ENCODE assay signal across 8 cellular contexts in genomic region chr6:122323361-122323760, GRCh38.
A peak's percentile ranks its signal among the peaks of the same experiment; 100 is the strongest.
DNase-seq lines count a peak whose midpoint lies in the region; ATAC-seq and TF ChIP-seq lines count a peak whose summit lies in the region.

No MANE protein-coding gene starts in this region.

- H3K27me3 ChIP-seq in osteoblast (ENCODE audit: insufficient read depth, low read length) (no peaks in the 10 kb centered on the region), GM23338 (ENCODE audit: insufficient read depth) (no peaks in the 10 kb centered on the region), foreskin keratinocyte (peaks cover 5% of the 10 kb centered on the region)

- H3K27me3 Mint-ChIP-seq in brain (peaks cover 3% of the 10 kb centered on the region), GM23338 (ENCODE audit: insufficient read depth, low read depth, poor library complexity) (no peaks in the 10 kb centered on the region)

- H3F3A ChIP-seq in GM23338 (replicated peaks; ENCODE audit: low read depth): no peaks in the 10 kb centered on the region

- H3K4me1 Mint-ChIP-seq in brain (peaks cover 8% of the 10 kb centered on the region), GM23338 (no peaks in the 10 kb centered on the region)

- H3K79me2 ChIP-seq in osteoblast (ENCODE audit: insufficient read depth, low read length): no peaks in the 10 kb centered on the region
- H3K79me2 ChIP-seq in GM23338 (replicated peaks; ENCODE audit: insufficient read depth): no peaks in the 10 kb centered on the region

- H3K36me3 Mint-ChIP-seq in brain: no peaks in the 10 kb centered on the region
- no peaks in the 10 kb centered on the region for H3K36me3 Mint-ChIP-seq in GM23338 (ENCODE audit: low read depth)

- H3K4me3 Mint-ChIP-seq in brain: peak overlapping the region in 3 of 5 experiments; percentile 28 to 49 (median 38)
- no peak overlapping the region for H3K4me3 Mint-ChIP-seq in GM23338

- peaks cover 3% of the 10 kb centered on the region; the same call in 1 of the 2 replicates for H3K9me2 ChIP-seq in GM23338 (ENCODE audit: insufficient read depth)

- H3K4me3 ChIP-seq in osteoblast (ENCODE audit: insufficient read depth, low read length) (peak overlapping the region; percentile 77), GM23338 (no peak overlapping the region)

- H2AFZ ChIP-seq in osteoblast (ENCODE audit: low read length) (peak overlapping the region; percentile 90), GM23338 (no peak overlapping the region)

- peak overlapping the region; percentile 75 for H3K4me2 ChIP-seq in osteoblast (ENCODE audit: insufficient read depth, low read length)
- H3K4me2 ChIP-seq in GM23338: no peak overlapping the region

- DNase-seq in EH (ENCODE audit: low read depth): peak; percentile 3
- DNase-seq in HT1080 (ENCODE audit: low read depth): peak; percentile 11
- DNase-seq in osteoblast (ENCODE audit: insufficient read length, low spot score, missing footprints): no peak
- DNase-seq in GM23338 (ENCODE audit: low spot score): no peak
- no peak for DNase-seq in foreskin keratinocyte

- H3K4me1 ChIP-seq in osteoblast (ENCODE audit: insufficient read depth, low read length) (peaks cover 4% of the 10 kb centered on the region), GM23338 (ENCODE audit: insufficient read depth) (no peaks in the 10 kb centered on the region), foreskin keratinocyte (no peaks in the 10 kb centered on the region)

- H3K27ac ChIP-seq in osteoblast (ENCODE audit: low read depth, low read length) (no peak overlapping the region), GM23338 (ENCODE audit: low read depth) (no peak overlapping the region), foreskin keratinocyte (no peak overlapping the region)

- TF ChIP-seq CTCF in brain (conservative IDR thresholded peaks at IDR 0.05) (no peak), osteoblast (IDR thresholded peaks at IDR 0.05; ENCODE audit: extremely low read depth, low read depth, low read length) (no peak), GM23338 (conservative IDR thresholded peaks at IDR 0.05; ENCODE audit: low read depth in 2 of 2) (no peak), foreskin keratinocyte (conservative IDR thresholded peaks at IDR 0.05) (no peak)

- ATAC-seq in HG03039 (IDR thresholded peaks at IDR 0.05; ENCODE audit: unreplicated experiment): no peak
- ATAC-seq in GM23338: no peak
- ATAC-seq in GM19452 (IDR thresholded peaks at IDR 0.05; ENCODE audit: unreplicated experiment): no peak
- ATAC-seq in foreskin keratinocyte: no peak

- no peaks in the 10 kb centered on the region for H4K20me1 ChIP-seq in osteoblast (ENCODE audit: insufficient read depth, low read length)
- H4K20me1 ChIP-seq in GM23338 (replicated peaks; ENCODE audit: insufficient read depth): no peaks in the 10 kb centered on the region

- H3K36me3 ChIP-seq in osteoblast (ENCODE audit: insufficient read depth, low read length): no peaks in the 10 kb centered on the region
- H3K36me3 ChIP-seq in GM23338 (ENCODE audit: insufficient read depth): no peaks in the 10 kb centered on the region

- H3K9me3 Mint-ChIP-seq in brain (peaks cover 0 to 7% (median 2%) of the 10 kb centered on the region in 5 experiments), GM23338 (peaks cover 7% of the 10 kb centered on the region; the same call in 2 of the 3 replicates)

- H3K9me3 ChIP-seq in osteoblast (ENCODE audit: low read depth, low read length): no peaks in the 10 kb centered on the region

- H3K27ac Mint-ChIP-seq in brain: no peak overlapping the region
- no peak overlapping the region for H3K27ac Mint-ChIP-seq in GM23338

TF ChIP-seq in GM23338, 12 proteins besides CTCF, POLR2A, EP300 and RAD21:
- TF ChIP-seq STAT1 (IDR thresholded peaks at IDR 0.05; ENCODE audit: unreplicated experiment): no peak
- TF ChIP-seq EZH2 (IDR thresholded peaks at IDR 0.05; ENCODE audit: low read depth, unreplicated experiment): no peak
- no peak for TF ChIP-seq ZNF331 (CRISPR knock-in tag; IDR thresholded peaks at IDR 0.05; ENCODE audit: low read depth)

Comparison
In these comparisons a context has a peak if more than half of its experiments do, and no peak if none do; other contexts are left out.
1. DNase-seq: peak in EH (single experiment) and HT1080 (single experiment); none in osteoblast (single experiment), GM23338 (single experiment) and foreskin keratinocyte (0 of 2).